8 cellular contexts compared by ENCODE assay signal in genomic region chr15:57559875-57560274, GRCh38. TPM values are rescaled to one million over a fixed set of nuclear protein-coding genes. Genes with fewer than 3 reads are reported as not detected.
DNase-seq lines count a peak whose midpoint lies in the region; ATAC-seq and TF ChIP-seq lines count a peak whose summit lies in the region.

No MANE protein-coding gene starts in this region.

- no peak for TF ChIP-seq POLR2A in Peyer's patch (IDR thresholded peaks at IDR 0.05)
- TF ChIP-seq POLR2A in upper lobe of left lung (IDR thresholded peaks at IDR 0.05), result no peak

- H2AFZ ChIP-seq in parathyroid adenoma, result no peak overlapping the region

- peak; percentile 97 for TF ChIP-seq CTCF in BE2C (IDR thresholded peaks at IDR 0.05; ENCODE audit: low read depth, low read length)
- peak; percentile 12 to 97 (median 84) for TF ChIP-seq CTCF in Peyer's patch (IDR thresholded peaks at IDR 0.05)
- TF ChIP-seq CTCF in parathyroid adenoma (IDR thresholded peaks at IDR 0.05), result peak; percentile 49
- peak; percentile 71 to 92 (median 76) for TF ChIP-seq CTCF in upper lobe of left lung (IDR thresholded peaks at IDR 0.05)

- WGBS in upper lobe of left lung, 2 donors, result 16 to 60% methylated on average over 3 to 5 of the region's 5 CpGs

- H3K27me3 ChIP-seq in BE2C, result no peaks in the 10 kb centered on the region
- no peaks in the 10 kb centered on the region for H3K27me3 ChIP-seq in H7 (ENCODE audit: control insufficient read depth, insufficient read depth, low read length)
- H3K27me3 ChIP-seq in Peyer's patch, result no peaks in the 10 kb centered on the region
- no peaks in the 10 kb centered on the region for H3K27me3 ChIP-seq in parathyroid adenoma (ENCODE audit: control insufficient read depth, insufficient read depth, low read length)
- no peaks in the 10 kb centered on the region for H3K27me3 ChIP-seq in upper lobe of left lung

- ATAC-seq in upper lobe of left lung (ENCODE audit: low FRiP score in 2 of 2), result peak; percentile 86 to 88

- no peaks in the 10 kb centered on the region for H3K36me3 ChIP-seq in BE2C
- H3K36me3 ChIP-seq in H7 (replicated peaks; ENCODE audit: control insufficient read depth, insufficient read depth, low read length), result no peaks in the 10 kb centered on the region
- no peaks in the 10 kb centered on the region for H3K36me3 ChIP-seq in Peyer's patch
- H3K36me3 ChIP-seq in parathyroid adenoma (ENCODE audit: control insufficient read depth, insufficient read depth, low read length), result no peaks in the 10 kb centered on the region
- H3K36me3 ChIP-seq in upper lobe of left lung, result no peaks in the 10 kb centered on the region

- H3K4me3 ChIP-seq in BE2C (ENCODE audit: low read depth, low read length), result no peak overlapping the region
- no peak overlapping the region for H3K4me3 ChIP-seq in H7 (ENCODE audit: insufficient read depth, low read depth, low read length)
- H3K4me3 ChIP-seq in Peyer's patch, result no peak overlapping the region
- no peak overlapping the region for H3K4me3 ChIP-seq in parathyroid adenoma (ENCODE audit: low read depth, low read length)
- H3K4me3 ChIP-seq in upper lobe of left lung, result no peak overlapping the region

- peak; percentile 76 for DNase-seq in BE2C
- peak; percentile 81 for DNase-seq in H7
- peak; percentile 46 to 93 (median 88) for DNase-seq in Peyer's patch
- DNase-seq in activated T-helper 1 cell treated with anti-CD3 and anti-CD28 coated beads, Interleukin-2, amount 50 U/mL, for 16 hours (ENCODE audit: low read depth in 1 of 2, low spot score in 1 of 2), result peak; percentile 44 to 58
- DNase-seq in germinal center (ENCODE audit: low spot score), result peak; percentile 72
- peak in 1 of 2 donors; percentile 65 for DNase-seq in upper lobe of left lung
- DNase-seq in NOMO-1 treated with dmso at 0.1 percent for 144 hours (lab: John Stamatoyannopoulos, UW; ENCODE audit: unreplicated experiment), result no peak

- no peak overlapping the region for H3K9ac ChIP-seq in parathyroid adenoma

- H3K4me1 ChIP-seq in BE2C (peaks cover 17% of the 10 kb centered on the region), Peyer's patch (peaks cover 0 to 13% (median 2%) of the 10 kb centered on the region in 4 donors), parathyroid adenoma (no peaks in the 10 kb centered on the region), upper lobe of left lung (peaks cover under 1 to 14% (median 6%) of the 10 kb centered on the region in 4 donors)

- no peaks in the 10 kb centered on the region for H3K79me2 ChIP-seq in parathyroid adenoma

- H3K4me2 ChIP-seq in parathyroid adenoma (ENCODE audit: low read length), result no peak overlapping the region

- H3K27ac ChIP-seq in Peyer's patch (peak overlapping the region in 2 of 4 donors; percentile 23 to 35), parathyroid adenoma (no peak overlapping the region), upper lobe of left lung (no peak overlapping the region)

- TF ChIP-seq EP300 in upper lobe of left lung (IDR thresholded peaks at IDR 0.05), result no peak

- no peaks in the 10 kb centered on the region for H3K9me3 ChIP-seq in BE2C
- no peaks in the 10 kb centered on the region for H3K9me3 ChIP-seq in Peyer's patch
- H3K9me3 ChIP-seq in parathyroid adenoma (ENCODE audit: control insufficient read depth, low read length), result no peaks in the 10 kb centered on the region
- H3K9me3 ChIP-seq in upper lobe of left lung, result no peaks in the 10 kb centered on the region

RNA-seq across cellular contexts. Expression of gene MYZAP, which starts 31.8 kb away (rescaled TPM):
- polyA plus RNA-seq in BE2C (2012; ENCODE audit: insufficient read depth, insufficient read length, low read depth), result 2.6 TPM
- 0.35 and 0.81 TPM in 2 replicates for total RNA-seq in H7 (2014; rRNA removed; shearing (Covaris generic))
- 10 to 100 TPM in 3 of 4 donors, 1 to 10 TPM in 1; 2.5 to 36.3 (median 17.4) TPM for total RNA-seq in Peyer's patch
- total RNA-seq in upper lobe of left lung, result 10 to 100 TPM; 22.0 to 54.3 (median 30.4) TPM
